1 cellular context compared by ENCODE assay signal in the genomic region with DNA sequence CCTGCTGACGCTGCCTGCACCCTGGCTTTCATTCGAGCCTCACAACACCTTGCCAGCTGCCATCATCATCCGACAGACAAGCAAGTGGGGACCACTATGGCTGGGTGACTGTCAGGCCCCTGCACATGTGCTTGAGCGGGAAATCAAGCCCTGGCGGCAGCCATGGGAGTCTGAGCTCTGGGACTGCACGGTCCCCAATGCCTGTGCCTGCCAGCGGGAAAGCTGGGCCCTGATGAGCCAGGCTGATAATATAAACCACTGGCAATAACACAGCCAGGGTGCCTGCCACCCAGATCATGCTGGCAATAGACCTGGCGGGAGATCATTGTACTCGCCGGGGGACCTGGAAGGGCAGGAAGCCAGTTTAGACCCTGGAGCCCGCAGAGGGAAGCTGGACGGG.
TF ChIP-seq lines count a peak whose summit lies in the region.

No MANE protein-coding gene starts in this region.

TF ChIP-seq in GM23338, 12 proteins besides CTCF, POLR2A, EP300 and RAD21:
- TF ChIP-seq REST (IDR thresholded peaks at IDR 0.05; ENCODE audit: unreplicated experiment) (no peak), EZH2 (IDR thresholded peaks at IDR 0.05; ENCODE audit: low read depth, unreplicated experiment) (peak; percentile 20)
